Comparison of ENCODE assay signal across 15 cellular contexts in the genomic region with DNA sequence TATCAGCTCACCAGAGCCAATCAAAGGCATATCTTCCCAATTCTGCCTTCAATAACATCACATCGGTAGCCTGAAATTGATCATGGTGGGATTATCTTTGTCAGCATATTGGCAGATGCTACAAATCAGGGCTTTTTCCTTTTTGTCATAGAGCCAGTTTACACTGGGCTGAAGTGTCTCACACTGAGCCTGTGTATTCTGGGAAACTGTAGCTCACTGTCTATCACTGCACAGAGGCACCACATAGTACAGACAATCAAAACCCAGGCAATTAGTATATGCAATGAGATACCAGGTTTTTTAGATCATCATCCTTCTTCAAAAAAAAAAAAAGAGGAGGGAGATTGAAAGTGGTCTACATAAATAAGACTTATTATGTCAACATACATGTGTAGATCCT.
"Had no signal": no experiment of that assay in that cellular context is flagged by ENCODE, and none has a peak within 500 bp of the region (broad histone marks: within the 10 kb centered on the region; RNA-seq: fewer than 3 reads in every experiment).

No MANE protein-coding gene starts in this region.

- H3K27ac Mint-ChIP-seq: activated naive CD4-positive, alpha-beta T cell treated with anti-CD3 and anti-CD28 coated beads for 36 hours; activated T-helper 17 cell treated with anti-CD3 and anti-CD28 coated beads, Interleukin-2, amount 50 U/mL, for 72 hours; endodermal cell had no signal

- H3K36me3 ChIP-seq: left lung had no signal

- H3K4me3 Mint-ChIP-seq: activated naive CD4-positive, alpha-beta T cell treated with anti-CD3 and anti-CD28 coated beads for 36 hours; activated T-helper 17 cell treated with anti-CD3 and anti-CD28 coated beads, Interleukin-2, amount 50 U/mL, for 72 hours; endodermal cell; WTC11 had no signal

- H3K9me3 Mint-ChIP-seq: activated naive CD4-positive, alpha-beta T cell treated with anti-CD3 and anti-CD28 coated beads for 36 hours; activated T-helper 17 cell treated with anti-CD3 and anti-CD28 coated beads, Interleukin-2, amount 50 U/mL, for 72 hours; endodermal cell; WTC11 had no signal

- H3K27ac ChIP-seq: dorsolateral prefrontal cortex, left lung, psoas muscle, right lobe of liver had no signal

- H3K9me3 ChIP-seq: left lung, psoas muscle, right lobe of liver, spleen had no signal

- H3K4me3 ChIP-seq: dorsolateral prefrontal cortex, left lung, psoas muscle, right lobe of liver, spleen had no signal

- FAIRE-seq: astrocyte had no signal

- H3K27me3 ChIP-seq: dorsolateral prefrontal cortex, left lung, right lobe of liver, spleen had no signal

- H3K27me3 Mint-ChIP-seq: activated T-helper 17 cell treated with anti-CD3 and anti-CD28 coated beads, Interleukin-2, amount 50 U/mL, for 72 hours had no signal

- ATAC-seq: activated T-helper 17 cell treated with anti-CD3 and anti-CD28 coated beads, Interleukin-2, amount 50 U/mL, for 72 hours; left lung; right lobe of liver had no signal

- DNase-seq: activated CD4-positive, alpha-beta T cell treated with anti-CD3 and anti-CD28 coated beads for 4 hours; activated CD8-positive, alpha-beta memory T cell treated with anti-CD3 and anti-CD28 coated beads for 24 hours; activated naive CD4-positive, alpha-beta T cell treated with anti-CD3 and anti-CD28 coated beads for 36 hours; activated T-cell treated with anti-CD3 and anti-CD28 coated beads for 4 hours; dorsolateral prefrontal cortex; left lung; mesendoderm; psoas muscle; right lobe of liver; spleen; T-helper 2 cell had no signal

- H3K36me3 Mint-ChIP-seq: WTC11 had no signal
